ENCODE assay signal across 8 cellular contexts in genomic region chr10:93751832-93752231, GRCh38. TPM values are rescaled to one million over a fixed set of nuclear protein-coding genes. Genes with fewer than 3 reads are reported as not detected.
DNase-seq lines count a peak whose midpoint lies in the region; ATAC-seq and TF ChIP-seq lines count a peak whose summit lies in the region.

No MANE protein-coding gene starts in this region.

- ATAC-seq in GM23338, result peak; percentile 68

- H3K4me1 ChIP-seq in GM23338 (ENCODE audit: insufficient read depth), result peaks cover 54% of the 10 kb centered on the region
- H3K4me1 ChIP-seq in effector memory CD4-positive, alpha-beta T cell (ENCODE audit: control insufficient read depth, insufficient read depth, low read length, poor library complexity, severe bottlenecking), result peaks cover 5% of the 10 kb centered on the region

- peak overlapping the region; percentile 8 for H3K4me3 Mint-ChIP-seq in GM23338

- no peak overlapping the region for H3K27ac Mint-ChIP-seq in GM23338

- TF ChIP-seq CTCF in GM23338 (conservative IDR thresholded peaks at IDR 0.05; ENCODE audit: low read depth in 2 of 2), result no peak

- 0 out of 2 replicates have a peak, but pooled peaks cover 4% of the 10 kb centered on the region for H3K9me2 ChIP-seq in GM23338 (ENCODE audit: insufficient read depth)

- H3K79me2 ChIP-seq in GM23338 (replicated peaks; ENCODE audit: insufficient read depth), result no peaks in the 10 kb centered on the region

- peak overlapping the region; percentile 66 for H3K4me2 ChIP-seq in GM23338

- H3K36me3 ChIP-seq in GM23338 (ENCODE audit: insufficient read depth), result no peaks in the 10 kb centered on the region
- no peaks in the 10 kb centered on the region for H3K36me3 ChIP-seq in effector memory CD4-positive, alpha-beta T cell (ENCODE audit: control insufficient read depth, insufficient read depth, low read length)

- no peaks in the 10 kb centered on the region for H3K9me3 ChIP-seq in effector memory CD4-positive, alpha-beta T cell (ENCODE audit: control insufficient read depth, low read length)

- no peak overlapping the region for H3K27ac ChIP-seq in GM23338 (ENCODE audit: low read depth)
- H3K27ac ChIP-seq in effector memory CD4-positive, alpha-beta T cell (ENCODE audit: insufficient read depth, low read length, poor library complexity, severe bottlenecking), result no peak overlapping the region

- H3K4me1 Mint-ChIP-seq in GM23338, result peaks cover 57% of the 10 kb centered on the region

- no peaks in the 10 kb centered on the region for H3K36me3 Mint-ChIP-seq in GM23338 (ENCODE audit: low read depth)

- H3K4me3 ChIP-seq in GM23338, result peak overlapping the region; percentile 42
- H3K4me3 ChIP-seq in effector memory CD4-positive, alpha-beta T cell (ENCODE audit: insufficient read depth, low read depth, low read length, poor library complexity, severe bottlenecking), result no peak overlapping the region

- H3F3A ChIP-seq in GM23338 (replicated peaks; ENCODE audit: low read depth), result peaks cover 4% of the 10 kb centered on the region; the same call in 1 of the 2 replicates

- H3K9me3 Mint-ChIP-seq in GM23338, result no peaks in the 10 kb centered on the region

- H2AFZ ChIP-seq in GM23338, result peak overlapping the region; percentile 82; the same call in 1 of the 2 replicates

- H3K27me3 Mint-ChIP-seq in GM23338 (ENCODE audit: insufficient read depth, low read depth, poor library complexity), result peaks cover 6% of the 10 kb centered on the region

- no peaks in the 10 kb centered on the region; the same call in 1 of the 2 replicates for H3K27me3 ChIP-seq in GM23338 (ENCODE audit: insufficient read depth)
- H3K27me3 ChIP-seq in effector memory CD4-positive, alpha-beta T cell (replicated peaks; ENCODE audit: control insufficient read depth, insufficient read depth, low read length, poor library complexity, severe bottlenecking), result peaks cover 3% of the 10 kb centered on the region

- DNase-seq in 8988T (peak; percentile 44), GM23338 (ENCODE audit: low spot score) (peak; percentile 72), amniotic epithelial cell (ENCODE audit: low read depth) (peak; percentile 32), iris pigment epithelial cell (ENCODE audit: low read depth) (peak; percentile 43), amniotic stem cell (lab: John Stamatoyannopoulos, UW) (no peak), MV-4-11 (lab: John Stamatoyannopoulos, UW) (no peak), OCI-M2 (lab: John Stamatoyannopoulos, UW; ENCODE audit: unreplicated experiment) (no peak)
- no peak for DNase-seq in effector memory CD4-positive, alpha-beta T cell

- no peaks in the 10 kb centered on the region for H4K20me1 ChIP-seq in GM23338 (replicated peaks; ENCODE audit: insufficient read depth)

TF ChIP-seq in GM23338, 12 proteins besides CTCF, POLR2A, EP300 and RAD21:
- 0 out of 2 replicates have a peak, but pooled peaks have one; percentile 6 for TF ChIP-seq CREB1 (CRISPR knock-in tag; IDR thresholded peaks at IDR 0.05; ENCODE audit: low read depth)
- TF ChIP-seq, protein P1, sequence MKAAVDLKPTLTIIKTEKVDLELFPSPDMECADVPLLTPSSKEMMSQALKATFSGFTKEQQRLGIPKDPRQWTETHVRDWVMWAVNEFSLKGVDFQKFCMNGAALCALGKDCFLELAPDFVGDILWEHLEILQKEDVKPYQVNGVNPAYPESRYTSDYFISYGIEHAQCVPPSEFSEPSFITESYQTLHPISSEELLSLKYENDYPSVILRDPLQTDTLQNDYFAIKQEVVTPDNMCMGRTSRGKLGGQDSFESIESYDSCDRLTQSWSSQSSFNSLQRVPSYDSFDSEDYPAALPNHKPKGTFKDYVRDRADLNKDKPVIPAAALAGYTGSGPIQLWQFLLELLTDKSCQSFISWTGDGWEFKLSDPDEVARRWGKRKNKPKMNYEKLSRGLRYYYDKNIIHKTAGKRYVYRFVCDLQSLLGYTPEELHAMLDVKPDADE (IDR thresholded peaks at IDR 0.05), result peak; percentile 61; the same call in 1 of the 2 replicates
- TF ChIP-seq ZNF462 (CRISPR knock-in tag; IDR thresholded peaks at IDR 0.05), result no peak

RNA-seq across cellular contexts. Expression of gene LGI1, which starts 5.9 kb away (rescaled TPM):
- 0.28 TPM in 1 of 2 replicates, not detected in the other for total RNA-seq in GM23338 (2014; rRNA removed; shearing (Covaris generic))
- 0.28 and 0.31 TPM in 2 replicates for polyA plus RNA-seq in GM23338 (2016; fragmentation: Nextera tagmentation; extraction: Ambion mirVana)

RNA-seq across cellular contexts. Expression of gene FRA10AC1, which starts 49.4 kb away (rescaled TPM):
- total RNA-seq in GM23338 (2014; rRNA removed; shearing (Covaris generic)), result 12.1 and 51.5 TPM in 2 replicates
- 34.3 and 35.4 TPM in 2 replicates for polyA plus RNA-seq in GM23338 (2016; fragmentation: Nextera tagmentation; extraction: Ambion mirVana)

Comparison
In these comparisons a context has a peak if more than half of its experiments do, and no peak if none do; other contexts are left out.
1. DNase-seq: peak in 8988T (single experiment), GM23338 (single experiment), amniotic epithelial cell (single experiment) and iris pigment epithelial cell (single experiment); none in effector memory CD4-positive, alpha-beta T cell (0 of 3), amniotic stem cell (single experiment), MV-4-11 (single experiment) and OCI-M2 (single experiment).